In genomic region chr1:92298213-92298572, GRCh38 we compare ENCODE assay signal across 8 cellular contexts. TPM values are rescaled to one million over a fixed set of nuclear protein-coding genes. Genes with fewer than 3 reads are reported as not detected.
DNase-seq lines count a peak whose midpoint lies in the region; ATAC-seq, FAIRE-seq and TF ChIP-seq lines count a peak whose summit lies in the region.

No MANE protein-coding gene starts in this region.

- no peaks in the 10 kb centered on the region for H3K27me3 ChIP-seq in CD8-positive, alpha-beta T cell (ENCODE audit: insufficient read depth, low read length)
- H3K27me3 ChIP-seq in colonic mucosa, result no peaks in the 10 kb centered on the region

- peaks cover 55% of the 10 kb centered on the region for H3K4me1 Mint-ChIP-seq in CD8-positive, alpha-beta T cell (ENCODE audit: low read depth)
- H3K4me1 Mint-ChIP-seq in naive thymus-derived CD8-positive, alpha-beta T cell, result peaks cover 16 to 56% (median 40%) of the 10 kb centered on the region in 4 donors

- H3K36me3 ChIP-seq in CD8-positive, alpha-beta T cell (ENCODE audit: insufficient read depth, low read length), result no peaks in the 10 kb centered on the region
- no peaks in the 10 kb centered on the region for H3K36me3 ChIP-seq in colonic mucosa

- H3K27me3 Mint-ChIP-seq in CD8-positive, alpha-beta T cell (ENCODE audit: low read depth), result no peaks in the 10 kb centered on the region
- H3K27me3 Mint-ChIP-seq in naive thymus-derived CD8-positive, alpha-beta T cell, result no peaks in the 10 kb centered on the region

- H3K9me3 Mint-ChIP-seq in CD8-positive, alpha-beta T cell, result no peaks in the 10 kb centered on the region
- H3K9me3 Mint-ChIP-seq in naive thymus-derived CD8-positive, alpha-beta T cell, result no peaks in the 10 kb centered on the region

- peaks cover 48% of the 10 kb centered on the region for H3K36me3 Mint-ChIP-seq in CD8-positive, alpha-beta T cell
- H3K36me3 Mint-ChIP-seq in naive thymus-derived CD8-positive, alpha-beta T cell, result peaks cover 8 to 37% (median 20%) of the 10 kb centered on the region in 3 donors

- DNase-seq in CD8-positive, alpha-beta T cell, result no peak
- no peak for DNase-seq in Jurkat, Clone E6-1 (ENCODE audit: low read depth, low spot score)
- DNase-seq in colonic mucosa (no peak), NCI-H748 treated with DMSO at 0.1 percent for 48 hours (lab: John Stamatoyannopoulos, UW) (no peak), head of caudate nucleus (no peak), iPS-NIHi7 (ENCODE audit: extremely low spot score) (no peak), H54 (ENCODE audit: insufficient read length, low spot score) (no peak)
- DNase-seq in naive thymus-derived CD8-positive, alpha-beta T cell, result no peak

- peak; percentile 20 for TF ChIP-seq CTCF in CD8-positive, alpha-beta T cell (IDR thresholded peaks at IDR 0.05)
- TF ChIP-seq CTCF in colonic mucosa (IDR thresholded peaks at IDR 0.05), result no peak

- peak overlapping the region; percentile 98 for H3K27ac Mint-ChIP-seq in CD8-positive, alpha-beta T cell
- peak overlapping the region; percentile 93 to 100 (median 98) for H3K27ac Mint-ChIP-seq in naive thymus-derived CD8-positive, alpha-beta T cell

- POLR2A ChIA-PET in CD8-positive, alpha-beta T cell (lab: Charles Lee), result interaction anchor here (0.7 to 1.1 kb wide), 4 partner anchors 18 to 493 kb away, joined by 3 read pairs; no protein-coding TSS in a partner anchor
- POLR2A ChIA-PET in naive thymus-derived CD8-positive, alpha-beta T cell (lab: Charles Lee), result interaction anchor here (1.6 to 1.8 kb wide), 2 partner anchors 10 to 217 kb away, joined by 5 to 6 read pairs; no protein-coding TSS in a partner anchor

- ATAC-seq in CD8-positive, alpha-beta T cell, result peak; percentile 2
- ATAC-seq in naive thymus-derived CD8-positive, alpha-beta T cell, result peak in 1 of 2 donors; percentile 6

- intact Hi-C loops in CD8-positive, alpha-beta T cell (cut with DNase I, micrococcal nuclease), result loop anchor here (1.0 to 10.0 kb wide), 13 partner anchors 19 to 1273 kb away; partner anchors contain the start of genes CDC7 (in 2 of the 2), RPL5 (in 2 of the 2), ZNF644 (in 2 of the 2) and BTBD8 (in 1 of the 2)
- intact Hi-C loops in colonic mucosa (cut with DNase I), result no loop called here
- intact Hi-C loops in head of caudate nucleus (cut with DNase I), result no loop called here

- peak overlapping the region; percentile 92 to 96 for H3K9ac ChIP-seq in colonic mucosa (ENCODE audit: low read depth in 2 of 2, low read length in 2 of 2)

- peak overlapping the region; percentile 76 for H3K4me3 ChIP-seq in CD8-positive, alpha-beta T cell (ENCODE audit: low read depth, low read length)
- H3K4me3 ChIP-seq in Jurkat, Clone E6-1 (ENCODE audit: low read length), result peak overlapping the region; percentile 88
- H3K4me3 ChIP-seq in colonic mucosa, result peak overlapping the region; percentile 78

- no peak for FAIRE-seq in H54 (lab: Jason Lieb, UNC)

- peak overlapping the region; percentile 74 for H3K27ac ChIP-seq in CD8-positive, alpha-beta T cell (ENCODE audit: low read depth, low read length)
- peak overlapping the region; percentile 90 for H3K27ac ChIP-seq in colonic mucosa

- H3K9me3 ChIP-seq in CD8-positive, alpha-beta T cell (ENCODE audit: low read length), result no peaks in the 10 kb centered on the region
- no peaks in the 10 kb centered on the region for H3K9me3 ChIP-seq in colonic mucosa

- H3K4me1 ChIP-seq in CD8-positive, alpha-beta T cell (ENCODE audit: insufficient read depth, low read length), result peaks cover 13% of the 10 kb centered on the region
- H3K4me1 ChIP-seq in colonic mucosa, result no peaks in the 10 kb centered on the region

- TF ChIP-seq POLR2A in H54 (IDR thresholded peaks at IDR 0.05; ENCODE audit: low read depth, low read length), result no peak

- peak overlapping the region; percentile 94 for H3K4me3 Mint-ChIP-seq in CD8-positive, alpha-beta T cell
- peak overlapping the region; percentile 96 to 99 (median 98) for H3K4me3 Mint-ChIP-seq in naive thymus-derived CD8-positive, alpha-beta T cell

- CTCF ChIA-PET in CD8-positive, alpha-beta T cell (lab: Charles Lee), result interaction anchor here (0.6 to 2.3 kb wide), 5 partner anchors 10 to 301 kb away, joined by 3 to 9 read pairs (median 5); no protein-coding TSS in a partner anchor

RNA-seq across cellular contexts. Expression of gene GLMN, which starts 0.6 kb away (rescaled TPM):
- total RNA-seq in CD8-positive, alpha-beta T cell, result 1 to 10 TPM; 9.2 to 9.5 TPM
- 11.0 TPM for polyA plus RNA-seq in Jurkat, Clone E6-1 (2012; ENCODE audit: insufficient read depth, insufficient read length)
- total RNA-seq in colonic mucosa, result 1 to 10 TPM; 5.4 to 6.3 TPM
- 10 to 100 TPM; 14.8 to 16.3 TPM for total RNA-seq in naive thymus-derived CD8-positive, alpha-beta T cell
- polyA plus RNA-seq in naive thymus-derived CD8-positive, alpha-beta T cell, result 10 to 100 TPM in 1 of 3 donors, 1 to 10 TPM in 2; 6.3 to 11.7 (median 9.4) TPM

RNA-seq across cellular contexts. Expression of gene RPAP2, which starts 0.7 kb away (rescaled TPM):
- 10 to 100 TPM; 29.4 to 33.9 TPM for total RNA-seq in CD8-positive, alpha-beta T cell
- 18.4 TPM for polyA plus RNA-seq in Jurkat, Clone E6-1 (2012; ENCODE audit: insufficient read depth, insufficient read length)
- 10 to 100 TPM; 16.7 to 23.5 TPM for total RNA-seq in colonic mucosa
- total RNA-seq in naive thymus-derived CD8-positive, alpha-beta T cell, result 10 to 100 TPM; 38.7 to 48.4 TPM
- 10 to 100 TPM; 15.3 to 25.9 (median 19.4) TPM for polyA plus RNA-seq in naive thymus-derived CD8-positive, alpha-beta T cell

Comparison
In these comparisons a context has a peak if more than half of its experiments do, and no peak if none do; other contexts are left out.
1. intact Hi-C loops: an anchor here in CD8-positive, alpha-beta T cell (1.0 to 10.0 kb wide); none called in colonic mucosa and head of caudate nucleus.